8 cellular contexts compared by ENCODE assay signal in the genomic region with DNA sequence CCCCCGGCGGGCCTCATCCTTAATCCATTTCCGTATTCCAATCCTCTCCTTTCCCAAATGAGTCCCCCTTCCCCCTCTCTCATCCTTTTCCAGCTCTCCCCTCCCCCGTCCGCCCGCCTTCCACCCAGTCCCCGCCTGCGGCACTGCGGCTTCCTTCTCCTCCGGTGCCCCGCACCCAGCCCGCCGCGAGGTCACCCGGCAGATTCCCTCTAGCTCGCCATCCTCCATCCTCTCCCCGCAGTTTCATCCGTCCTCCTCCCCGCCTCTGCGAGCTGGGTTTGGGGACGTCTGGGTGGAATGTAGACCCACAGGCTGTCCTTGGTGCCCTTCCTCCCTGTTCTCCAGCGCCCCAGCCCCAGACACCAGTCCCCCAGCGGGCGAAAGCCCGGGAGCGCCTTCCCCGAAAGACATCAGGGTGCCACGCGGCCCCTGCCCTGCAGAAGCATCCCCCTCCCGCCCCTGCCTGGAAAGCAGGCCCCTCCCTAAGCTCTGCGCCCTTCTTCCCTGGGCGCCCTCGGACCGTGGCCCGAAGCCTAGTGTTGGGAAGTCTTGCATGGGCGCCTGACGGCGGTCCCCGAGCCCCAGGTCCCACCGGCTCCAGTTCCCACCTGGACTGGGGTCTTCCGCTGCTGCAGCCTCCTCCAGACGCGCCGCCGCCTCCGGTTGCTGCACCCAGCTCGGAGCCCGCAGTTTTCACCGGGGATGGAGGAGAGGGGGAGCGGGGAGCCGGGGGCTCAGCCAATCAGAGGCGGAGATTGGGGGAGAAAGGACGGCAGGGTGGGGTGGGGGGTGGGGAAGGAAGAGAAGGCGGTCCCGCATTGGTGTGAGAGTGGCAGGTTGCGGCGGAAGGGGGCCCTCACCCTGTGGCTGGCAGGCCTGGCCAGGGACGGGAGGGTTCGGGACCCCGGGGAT. TPM values are rescaled to one million over a fixed set of nuclear protein-coding genes. Genes with fewer than 3 reads are reported as not detected.
DNase-seq lines count a peak whose midpoint lies in the region; ATAC-seq and TF ChIP-seq lines count a peak whose summit lies in the region.

A gene (minus strand): TSS at position 668 of the 912 bp plus-strand sequence. CDS start 2,267 bp downstream, outside the sequence.

- H3K4me1 Mint-ChIP-seq in activated CD4-positive, alpha-beta T cell treated with anti-CD3 and anti-CD28 coated beads for 36 hours, result peaks cover 20% of the 10 kb centered on the region
- peaks cover 32% of the 10 kb centered on the region for H3K4me1 Mint-ChIP-seq in activated CD4-positive, alpha-beta memory T cell treated with anti-CD3 and anti-CD28 coated beads for 36 hours (ENCODE audit: low read depth)

- no peak within 1 kb of the TSS for H3K27ac Mint-ChIP-seq in activated CD4-positive, alpha-beta T cell treated with anti-CD3 and anti-CD28 coated beads for 36 hours
- no peak within 1 kb of the TSS for H3K27ac Mint-ChIP-seq in activated CD4-positive, alpha-beta memory T cell treated with anti-CD3 and anti-CD28 coated beads for 36 hours

- H3K27ac ChIP-seq in left ventricle myocardium inferior (replicated peaks) (no peak within 1 kb of the TSS), psoas muscle (no peak within 1 kb of the TSS)

- H3K4me1 ChIP-seq in left ventricle myocardium inferior, result peaks cover 25% of the 10 kb centered on the region
- H3K4me1 ChIP-seq in psoas muscle, result peaks cover 7% of the 10 kb centered on the region

- WGBS in psoas muscle, 3 donors, result 2 to 5% (median 3%) methylated on average over 53 to 60 of the region's 60 CpGs

- no peaks in the 10 kb centered on the region for H3K36me3 Mint-ChIP-seq in activated CD4-positive, alpha-beta T cell treated with anti-CD3 and anti-CD28 coated beads for 36 hours (ENCODE audit: low read depth)
- H3K36me3 Mint-ChIP-seq in activated CD4-positive, alpha-beta memory T cell treated with anti-CD3 and anti-CD28 coated beads for 36 hours, result no peaks in the 10 kb centered on the region

- POLR2A ChIA-PET in activated CD4-positive, alpha-beta T cell treated with anti-CD3 and anti-CD28 coated beads for 36 hours (lab: Charles Lee), result no interaction called here
- POLR2A ChIA-PET in activated CD4-positive, alpha-beta memory T cell treated with anti-CD3 and anti-CD28 coated beads for 36 hours (lab: Charles Lee), result no interaction called here

- H3K9me3 Mint-ChIP-seq in activated CD4-positive, alpha-beta T cell treated with anti-CD3 and anti-CD28 coated beads for 36 hours (ENCODE audit: low read depth), result no peaks in the 10 kb centered on the region
- H3K9me3 Mint-ChIP-seq in activated CD4-positive, alpha-beta memory T cell treated with anti-CD3 and anti-CD28 coated beads for 36 hours, result no peaks in the 10 kb centered on the region

- peak within 1 kb of the TSS; percentile 55 for H3K4me3 Mint-ChIP-seq in activated CD4-positive, alpha-beta T cell treated with anti-CD3 and anti-CD28 coated beads for 36 hours
- peak within 1 kb of the TSS; percentile 72 for H3K4me3 Mint-ChIP-seq in activated CD4-positive, alpha-beta memory T cell treated with anti-CD3 and anti-CD28 coated beads for 36 hours

- intact Hi-C loops in activated CD4-positive, alpha-beta T cell treated with anti-CD3 and anti-CD28 coated beads for 36 hours (cut with DNase I, micrococcal nuclease), result no loop called here
- intact Hi-C loops in activated CD4-positive, alpha-beta memory T cell treated with anti-CD3 and anti-CD28 coated beads for 36 hours (cut with micrococcal nuclease), result no loop called here
- intact Hi-C loops in left ventricle myocardium inferior (cut with micrococcal nuclease), result no loop called here
- intact Hi-C loops in psoas muscle (cut with DNase I), result no loop called here

- TF ChIP-seq CTCF in left ventricle myocardium inferior (IDR thresholded peaks at IDR 0.05; ENCODE audit: borderline replicate concordance) (no peak), psoas muscle (IDR thresholded peaks at IDR 0.05) (no peak)

- H3K27me3 Mint-ChIP-seq in activated CD4-positive, alpha-beta T cell treated with anti-CD3 and anti-CD28 coated beads for 36 hours, result peaks cover 43% of the 10 kb centered on the region
- peaks cover 45% of the 10 kb centered on the region for H3K27me3 Mint-ChIP-seq in activated CD4-positive, alpha-beta memory T cell treated with anti-CD3 and anti-CD28 coated beads for 36 hours

- CTCF ChIA-PET in activated CD4-positive, alpha-beta T cell treated with anti-CD3 and anti-CD28 coated beads for 36 hours (lab: Charles Lee), result interaction anchor here (0.5 kb wide), 1 partner anchor 84 kb away, joined by 4 read pairs; no protein-coding TSS in a partner anchor
- CTCF ChIA-PET in activated CD4-positive, alpha-beta memory T cell treated with anti-CD3 and anti-CD28 coated beads for 36 hours (lab: Charles Lee), result interaction anchor here (1.0 to 1.4 kb wide), 2 partner anchors 46 to 52 kb away, joined by 3 read pairs; no protein-coding TSS in a partner anchor

- no peaks in the 10 kb centered on the region for H3K9me3 ChIP-seq in left ventricle myocardium inferior (replicated peaks)
- H3K9me3 ChIP-seq in psoas muscle, result no peaks in the 10 kb centered on the region

- H3K27me3 ChIP-seq in left ventricle myocardium inferior (ENCODE audit: low read depth), result peaks cover 82% of the 10 kb centered on the region
- H3K27me3 ChIP-seq in psoas muscle (ENCODE audit: insufficient read depth in 3 of 3, low read length in 2 of 3), result peaks cover 0 to 53% (median 16%) of the 10 kb centered on the region in 3 donors

- H3K36me3 ChIP-seq in left ventricle myocardium inferior, result no peaks in the 10 kb centered on the region
- no peaks in the 10 kb centered on the region for H3K36me3 ChIP-seq in psoas muscle (ENCODE audit: insufficient read depth in 1 of 2, low read depth in 1 of 2)

- peak; percentile 14 for DNase-seq in activated CD4-positive, alpha-beta T cell treated with anti-CD3 and anti-CD28 coated beads for 36 hours
- no peak for DNase-seq in activated CD4-positive, alpha-beta T cell treated with anti-CD3 and anti-CD28 coated beads for 1 hour
- peak; percentile 17 for DNase-seq in activated CD4-positive, alpha-beta memory T cell treated with anti-CD3 and anti-CD28 coated beads for 36 hours
- DNase-seq in left ventricle myocardium inferior (no peak), psoas muscle (no peak), SIG-M5 (lab: John Stamatoyannopoulos, UW) (no peak)
- DNase-seq in activated CD4-positive, CD25-positive, alpha-beta regulatory T cell treated with anti-CD3 and anti-CD28 coated beads, Interleukin-2, amount 50 U/mL, for 72 hours, result no peak

- peak within 1 kb of the TSS; percentile 62 for H3K4me3 ChIP-seq in left ventricle myocardium inferior
- peak within 1 kb of the TSS; percentile 46 for H3K4me3 ChIP-seq in psoas muscle

- no peak for ATAC-seq in activated CD4-positive, alpha-beta T cell treated with anti-CD3 and anti-CD28 coated beads for 36 hours
- ATAC-seq in psoas muscle (peak in 1 of 4 donors; percentile 26), HG03139 (IDR thresholded peaks at IDR 0.05; ENCODE audit: unreplicated experiment) (no peak)

RNA-seq across cellular contexts. Expression of the gene that starts here (rescaled TPM):
- total RNA-seq in activated CD4-positive, alpha-beta T cell treated with anti-CD3 and anti-CD28 coated beads for 36 hours, result under 1 TPM; 0.18 to 0.91 TPM
- 1 to 10 TPM; 5.4 to 6.9 TPM for total RNA-seq in activated CD4-positive, alpha-beta memory T cell treated with anti-CD3 and anti-CD28 coated beads for 36 hours
- total RNA-seq in left ventricle myocardium inferior, result 0.91 TPM
- total RNA-seq in psoas muscle, result 1 to 10 TPM in 3 of 4 donors, under 1 TPM in 1; 0.42 to 2.1 (median 1.4) TPM
- 1 to 10 TPM in 1 of 3 donors, under 1 TPM in 2; 0.93 to 6.4 (median 1.00) TPM for polyA plus RNA-seq in psoas muscle

Comparison
In these comparisons a context has a peak if more than half of its experiments do, and no peak if none do; other contexts are left out.
1. Peak in DNase-seq in activated CD4-positive, alpha-beta T cell treated with anti-CD3 and anti-CD28 coated beads for 36 hours; RNA of the gene not detected or under 1 TPM.